In the genomic region with DNA sequence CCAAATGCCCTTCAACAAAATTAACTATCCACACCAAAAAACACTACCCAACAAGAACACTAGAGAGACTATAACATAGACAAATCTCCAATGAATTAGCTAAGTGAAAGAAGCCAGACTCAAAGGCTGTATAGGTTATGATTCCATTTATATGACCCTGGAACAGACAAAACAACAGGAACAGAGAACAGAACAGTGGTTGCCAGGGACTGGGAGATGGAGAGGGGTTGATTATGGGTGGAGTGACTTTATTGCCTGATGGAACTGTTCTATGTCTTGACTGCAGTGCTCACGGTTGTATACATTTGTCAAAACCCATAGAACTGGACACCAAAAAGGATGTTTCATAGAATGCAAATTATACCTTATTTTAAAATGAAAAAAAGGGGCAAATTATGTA, we compare ENCODE assay signal across 38 cellular contexts. TPM values are rescaled to one million over a fixed set of nuclear protein-coding genes. Genes with fewer than 3 reads are reported as not detected.
DNase-seq lines count a peak whose midpoint lies in the region; ATAC-seq and TF ChIP-seq lines count a peak whose summit lies in the region.
"Had no signal": no experiment of that assay in that cellular context is flagged by ENCODE, and none has a peak within 500 bp of the region (broad histone marks: within the 10 kb centered on the region; RNA-seq: fewer than 3 reads in every experiment).

No MANE protein-coding gene starts in this region.

- ATAC-seq in left colon (peak; percentile 100), mucosa of descending colon (peak; percentile 93), GM18519 (IDR thresholded peaks at IDR 0.05; ENCODE audit: low FRiP score, unreplicated experiment) (no peak)
- ATAC-seq: A549; CD8-positive, alpha-beta T cell had no signal

- H3K27me3 ChIP-seq in Loucy (ENCODE audit: insufficient read depth, low read length, poor library complexity, severe bottlenecking) (no peaks in the 10 kb centered on the region), parathyroid adenoma (ENCODE audit: control insufficient read depth, insufficient read depth, low read length) (no peaks in the 10 kb centered on the region)
- H3K27me3 ChIP-seq: BLaER1; BLaER1 treated with 17β-estradiol and CSF1 and Interleukin-3, amounts not matched to agents 10 nM and 100 nM had no signal

- no peaks in the 10 kb centered on the region for H3K4me1 Mint-ChIP-seq in glutamatergic neuron (ENCODE audit: low read depth, unreplicated experiment)
- H3K4me1 Mint-ChIP-seq: B cell; CD14-positive monocyte; CD4-positive, alpha-beta memory T cell had no signal

- H3K36me3 ChIP-seq in Loucy (ENCODE audit: insufficient read depth, low read length) (no peaks in the 10 kb centered on the region), mucosa of descending colon (ENCODE audit: low read depth) (no peaks in the 10 kb centered on the region), parathyroid adenoma (ENCODE audit: control insufficient read depth, insufficient read depth, low read length) (no peaks in the 10 kb centered on the region)
- H3K36me3 ChIP-seq: BE2C; BLaER1; BLaER1 treated with 17β-estradiol and CSF1 and Interleukin-3, amounts not matched to agents 10 nM and 100 nM had no signal

- no peak for DNase-seq in left colon
- peak in 1 of 3 donors; percentile 11 for DNase-seq in mucosa of descending colon
- DNase-seq in UCSD-AML1 (lab: John Stamatoyannopoulos, UW; ENCODE audit: unreplicated experiment) = no peak
- DNase-seq in head of caudate nucleus = no peak
- no peak for DNase-seq in glutamatergic neuron
- DNase-seq: 8988T; ACHN; AML-193; BE2C; C1 segment of cervical spinal cord; Caco-2; Calu3; CD4-positive, alpha-beta memory T cell; CD4-positive, alpha-beta T cell; CD4-positive, CD25-positive, alpha-beta regulatory T cell; CD8-positive, alpha-beta memory T cell; CD8-positive, alpha-beta T cell; COR-L47; DMS 273 treated with DMSO at 0.1 percent for 48 hours; DMS153; DMS53; DMS79; DMS79 treated with DMSO at 0.1 percent for 48 hours; DND-41; EL had no signal

- no peak overlapping the region for H3K27ac ChIP-seq in parathyroid adenoma
- H3K27ac ChIP-seq: 22Rv1; A549; BLaER1; BLaER1 treated with 17β-estradiol and CSF1 and Interleukin-3, amounts not matched to agents 10 nM and 100 nM; C4-2B had no signal

- no peak overlapping the region for H3K27ac Mint-ChIP-seq in glutamatergic neuron (ENCODE audit: unreplicated experiment)
- H3K27ac Mint-ChIP-seq: B cell; CD14-positive monocyte; CD4-positive, alpha-beta memory T cell; CD4-positive, alpha-beta T cell; CD4-positive, CD25-positive, alpha-beta regulatory T cell; CD8-positive, alpha-beta T cell had no signal

- no peaks in the 10 kb centered on the region for H3K79me2 ChIP-seq in Loucy (ENCODE audit: insufficient read depth, low read length)
- no peaks in the 10 kb centered on the region for H3K79me2 ChIP-seq in parathyroid adenoma

- H3K9me3 ChIP-seq in Loucy (ENCODE audit: insufficient read depth, low read depth, low read length) = no peaks in the 10 kb centered on the region
- H3K9me3 ChIP-seq in mucosa of descending colon = no peaks in the 10 kb centered on the region
- H3K9me3 ChIP-seq in parathyroid adenoma (ENCODE audit: control insufficient read depth, low read length) = no peaks in the 10 kb centered on the region
- H3K9me3 ChIP-seq: A549; BE2C; BLaER1; BLaER1 treated with 17β-estradiol and CSF1 and Interleukin-3, amounts not matched to agents 10 nM and 100 nM; Caco-2 had no signal

- no peaks in the 10 kb centered on the region for H3K9me2 ChIP-seq in Loucy (replicated peaks; ENCODE audit: low read depth, low read length)

- no peaks in the 10 kb centered on the region for H3K36me3 Mint-ChIP-seq in glutamatergic neuron (ENCODE audit: unreplicated experiment)
- H3K36me3 Mint-ChIP-seq: CD14-positive monocyte; CD8-positive, alpha-beta memory T cell; CD8-positive, alpha-beta T cell had no signal

- intact Hi-C loops in left colon (cut with DNase I, micrococcal nuclease) = no loop called here
- intact Hi-C loops in mucosa of descending colon (cut with DNase I, micrococcal nuclease) = no loop called here
- intact Hi-C loops in head of caudate nucleus (cut with DNase I) = no loop called here

- H2AFZ ChIP-seq in Loucy (ENCODE audit: low read length) (peak overlapping the region; percentile 2; the same call in 1 of the 2 replicates), parathyroid adenoma (peak overlapping the region; percentile 26)

- H3K9ac ChIP-seq in Loucy (ENCODE audit: low read depth, low read length, poor library complexity, severe bottlenecking) = no peak overlapping the region
- no peak overlapping the region for H3K9ac ChIP-seq in parathyroid adenoma
- H3K9ac ChIP-seq: BLaER1; BLaER1 treated with 17β-estradiol and CSF1 and Interleukin-3, amounts not matched to agents 10 nM and 100 nM had no signal

- no peaks in the 10 kb centered on the region for H4K20me1 ChIP-seq in Loucy (ENCODE audit: insufficient read depth, low read length, poor library complexity, severe bottlenecking)
- H4K20me1 ChIP-seq: BLaER1; BLaER1 treated with 17β-estradiol and CSF1 and Interleukin-3, amounts not matched to agents 10 nM and 100 nM had no signal

- H3K27me3 Mint-ChIP-seq in glutamatergic neuron (ENCODE audit: unreplicated experiment) = no peaks in the 10 kb centered on the region
- H3K27me3 Mint-ChIP-seq: CD4-positive, alpha-beta memory T cell; CD4-positive, alpha-beta T cell; CD8-positive, alpha-beta memory T cell had no signal

- TF ChIP-seq CTCF in Loucy (conservative IDR thresholded peaks at IDR 0.05; ENCODE audit: low read length) (no peak), mucosa of descending colon (IDR thresholded peaks at IDR 0.05) (no peak), parathyroid adenoma (IDR thresholded peaks at IDR 0.05) (no peak), glutamatergic neuron (IDR thresholded peaks at IDR 0.05; ENCODE audit: partially characterized antibody, unreplicated experiment) (no peak)

- H3K4me1 ChIP-seq in Loucy (ENCODE audit: insufficient read depth, low read length, poor library complexity, severe bottlenecking) (peaks cover 47% of the 10 kb centered on the region), mucosa of descending colon (ENCODE audit: low read depth) (no peaks in the 10 kb centered on the region), parathyroid adenoma (peaks cover 3% of the 10 kb centered on the region)
- H3K4me1 ChIP-seq: A549; BE2C; BLaER1; BLaER1 treated with 17β-estradiol and CSF1 and Interleukin-3, amounts not matched to agents 10 nM and 100 nM; Caco-2 had no signal

- no peak overlapping the region for H3K4me2 ChIP-seq in Loucy (ENCODE audit: low read depth, low read length, poor library complexity, severe bottlenecking)
- H3K4me2 ChIP-seq in parathyroid adenoma (ENCODE audit: low read length) = no peak overlapping the region
- H3K4me2 ChIP-seq: A549; BLaER1; BLaER1 treated with 17β-estradiol and CSF1 and Interleukin-3, amounts not matched to agents 10 nM and 100 nM had no signal

- H3K9me3 Mint-ChIP-seq in glutamatergic neuron (ENCODE audit: unreplicated experiment) = no peaks in the 10 kb centered on the region
- H3K9me3 Mint-ChIP-seq: CD4-positive, alpha-beta memory T cell; CD4-positive, alpha-beta T cell; CD8-positive, alpha-beta memory T cell; CD8-positive, alpha-beta T cell had no signal

- no peak overlapping the region for H3K4me3 ChIP-seq in Loucy (ENCODE audit: low read length, poor library complexity, severe bottlenecking)
- no peak overlapping the region for H3K4me3 ChIP-seq in mucosa of descending colon
- H3K4me3 ChIP-seq in parathyroid adenoma (ENCODE audit: low read depth, low read length) = no peak overlapping the region
- H3K4me3 ChIP-seq: A549; BLaER1; BLaER1 treated with 17β-estradiol and CSF1 and Interleukin-3, amounts not matched to agents 10 nM and 100 nM had no signal

- no peak overlapping the region for H3K4me3 Mint-ChIP-seq in glutamatergic neuron (ENCODE audit: unreplicated experiment)
- H3K4me3 Mint-ChIP-seq: B cell; CD14-positive monocyte; CD4-positive, alpha-beta memory T cell; CD4-positive, alpha-beta T cell; CD4-positive, CD25-positive, alpha-beta regulatory T cell; CD8-positive, alpha-beta memory T cell; CD8-positive, alpha-beta T cell had no signal

- H3F3A ChIP-seq in Loucy (ENCODE audit: low read depth) = no peaks in the 10 kb centered on the region; the same call in 1 of the 2 replicates

RNA-seq across cellular contexts. Expression of a gene that starts 14.9 kb away (rescaled TPM):
- total RNA-seq in left colon = 1 to 10 TPM; 3.9 to 9.8 TPM
- total RNA-seq in mucosa of descending colon = 1 to 10 TPM; 3.5 to 7.0 (median 4.1) TPM
- total RNA-seq in glutamatergic neuron (ENCODE audit: unreplicated experiment) = not detected
- total RNA-seq: A172, A673, Daoy had no signal
